Comparison of ENCODE assay signal across 11 cellular contexts in the genomic region with DNA sequence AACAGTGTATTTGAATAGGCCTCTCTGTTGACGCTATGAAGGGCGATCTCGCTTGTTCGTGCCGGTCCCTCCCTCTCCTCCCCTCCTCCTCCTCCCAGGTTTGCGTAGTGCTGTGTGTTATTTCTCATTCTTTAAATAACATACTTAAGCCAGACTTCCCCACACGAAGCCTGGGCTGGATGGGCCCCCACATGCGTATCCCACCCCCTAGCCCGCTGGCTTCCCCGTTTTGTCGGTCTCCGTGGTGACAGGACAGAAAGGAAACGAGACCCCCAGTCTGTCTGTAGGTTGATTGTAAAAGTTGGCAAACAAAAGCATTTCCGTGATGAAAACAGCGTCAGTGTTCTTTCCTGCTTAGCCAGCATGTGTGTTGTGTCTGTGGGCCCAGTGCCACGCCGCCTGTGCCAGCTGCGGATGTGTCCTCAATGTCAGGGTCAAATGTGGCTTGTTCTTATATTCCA. TPM values are rescaled to one million over a fixed set of nuclear protein-coding genes. Genes with fewer than 3 reads are reported as not detected.
DNase-seq lines count a peak whose midpoint lies in the region; ATAC-seq, FAIRE-seq and TF ChIP-seq lines count a peak whose summit lies in the region.
"Had no signal": no experiment of that assay in that cellular context is flagged by ENCODE, and none has a peak within 500 bp of the region (broad histone marks: within the 10 kb centered on the region; RNA-seq: fewer than 3 reads in every experiment).

No MANE protein-coding gene starts in this region.

- H3K36me3 ChIP-seq in liver (ENCODE audit: control insufficient read depth in 4 of 4, insufficient read depth in 3 of 4, low read depth in 1 of 4, low read length in 3 of 4) (peaks cover 0 to 11% (median 4%) of the 10 kb centered on the region in 4 donors), HepG2 (replicated peaks in 1 of 2; ENCODE audit: control insufficient read depth in 1 of 2, insufficient read depth in 2 of 2, low read length in 2 of 2) (peaks cover 15 to 81% of the 10 kb centered on the region in 2 experiments), vagina (peaks cover 0 to 44% of the 10 kb centered on the region in 2 donors)

- H4K20me1 ChIP-seq in HepG2 (ENCODE audit: insufficient read depth, low read length) = no peaks in the 10 kb centered on the region

- 20% methylated on average over 18 of the region's 18 CpGs for WGBS in liver
- 96% methylated on average over 18 of the region's 18 CpGs for WGBS in HepG2 (ENCODE audit: low lambda C conversion rate)

- no peak overlapping the region for H3K4me2 ChIP-seq in HepG2 (ENCODE audit: low read depth, low read length)

- TF ChIP-seq EP300 in HepG2 (IDR thresholded peaks at IDR 0.05; ENCODE audit: low read depth in 2 of 2, low read length in 2 of 2) = no peak
- no peak for TF ChIP-seq EP300 in HepG2 (CRISPR knock-in tag; IDR thresholded peaks at IDR 0.05; ENCODE audit: borderline replicate concordance)

- in situ Hi-C loops in HepG2 (cut with HindIII; ENCODE audit: extremely low pct_ligation_motif_present, low pct_unique_long_range_greater_than_20kb) = no loop called here

- TF ChIP-seq CTCF in liver (IDR thresholded peaks at IDR 0.05; ENCODE audit: low read depth, low read length, missing input control) = no peak
- TF ChIP-seq CTCF in HepG2 (CRISPR knock-in tag; IDR thresholded peaks at IDR 0.05) = no peak
- no peak for TF ChIP-seq CTCF in vagina (IDR thresholded peaks at IDR 0.05)

- H2AFZ ChIP-seq in HepG2 (ENCODE audit: low read length) = no peak overlapping the region

- H3K9ac ChIP-seq in liver (ENCODE audit: low read depth in 1 of 2, low read length in 2 of 2) = peak overlapping the region in 1 of 2 donors; percentile 55
- no peak overlapping the region for H3K9ac ChIP-seq in HepG2 (ENCODE audit: insufficient read depth, low read depth, low read length)

- no peak for FAIRE-seq in HepG2 (lab: Jason Lieb, UNC)
- FAIRE-seq: keratinocyte had no signal

- POLR2A ChIA-PET in HepG2 (lab: Yijun Ruan, JAX) = no interaction called here

- intact Hi-C loops in HepG2 (cut with micrococcal nuclease; ENCODE audit: unreplicated experiment) (no loop called here), vagina (cut with DNase I) (loop anchor here (10.0 kb wide), 1 partner anchor 228 kb away; no protein-coding TSS in a partner anchor)

- H3K4me1 ChIP-seq in liver (ENCODE audit: control insufficient read depth in 4 of 4, insufficient read depth in 4 of 4, low read length in 3 of 4) (peaks cover 7 to 36% (median 31%) of the 10 kb centered on the region in 4 donors), HepG2 (ENCODE audit: insufficient read depth, low read length) (0 out of 2 replicates have a peak, but pooled peaks cover 6% of the 10 kb centered on the region), vagina (peaks cover 29% of the 10 kb centered on the region)

- H3K9me3 ChIP-seq in liver (ENCODE audit: control insufficient read depth in 4 of 4, low read length in 3 of 4) (no peaks in the 10 kb centered on the region), HepG2 (ENCODE audit: low read length) (no peaks in the 10 kb centered on the region), vagina (no peaks in the 10 kb centered on the region)

- CTCF ChIA-PET in HepG2 (lab: Yijun Ruan, JAX; ENCODE audit: low intra/inter-chr PET ratio, low total read pairs) = no interaction called here

- ATAC-seq in HepG2 (no peak), GM21717 (IDR thresholded peaks at IDR 0.05; ENCODE audit: unreplicated experiment) (no peak)

- no peak for TF ChIP-seq POLR2A in HepG2 (IDR thresholded peaks at IDR 0.05; ENCODE audit: insufficient read depth in 1 of 2, low read depth in 2 of 2, low read length in 2 of 2)
- no peak for TF ChIP-seq POLR2A in vagina (IDR thresholded peaks at IDR 0.05)

- DNase-seq in HepG2 (ENCODE audit: low spot score) (no peak), epidermal melanocyte (ENCODE audit: insufficient read length, low spot score) (peak; percentile 31), myocyte (ENCODE audit: low read depth) (peak; percentile 67), vagina (ENCODE audit: extremely low spot score in 2 of 2) (no peak), AG08396 (ENCODE audit: low spot score) (no peak), cerebellar nuclear complex (lab: John Stamatoyannopoulos, UW) (no peak)

- no TSS peak for BruUV-seq in HepG2 (replicated peaks; lab: Mats Ljungman, UMichigan)

- H3K4me3 ChIP-seq in liver (ENCODE audit: low read depth in 1 of 3, low read length in 3 of 3) (no peak overlapping the region), HepG2 (replicated peaks in 1 of 3; ENCODE audit: insufficient read depth in 1 of 3, low read depth in 2 of 3, low read length in 3 of 3) (no peak overlapping the region), vagina (no peak overlapping the region)

- H3K79me2 ChIP-seq in HepG2 (ENCODE audit: insufficient read depth, low read length) = no peaks in the 10 kb centered on the region

- TF ChIP-seq RAD21 in liver (IDR thresholded peaks at IDR 0.05) = peak in 1 of 2 donors; percentile 17
- TF ChIP-seq RAD21 in HepG2 (CRISPR knock-in tag; IDR thresholded peaks at IDR 0.05) = no peak

- H3K27me3 ChIP-seq in liver (ENCODE audit: control insufficient read depth in 4 of 4, insufficient read depth in 4 of 4, low read length in 3 of 4) (no peaks in the 10 kb centered on the region), HepG2 (ENCODE audit: control insufficient read depth in 1 of 2, insufficient read depth in 2 of 2, low read length in 2 of 2) (no peaks in the 10 kb centered on the region), vagina (no peaks in the 10 kb centered on the region)

- H3K27ac ChIP-seq in liver (ENCODE audit: low read depth in 1 of 2, low read length in 2 of 2) = peak overlapping the region; percentile 71 to 81
- H3K27ac ChIP-seq in HepG2 (ENCODE audit: extremely low read length, insufficient read depth, low read length) = no peak overlapping the region
- H3K27ac ChIP-seq in vagina = peak overlapping the region; percentile 32

TF ChIP-seq in liver, 16 proteins besides CTCF, POLR2A, EP300 and RAD21 (continues in another document):
- TF ChIP-seq HNF4A (conservative IDR thresholded peaks at IDR 0.05) = peak; percentile 16 to 26

RNA-seq across cellular contexts. Expression of a gene that starts 27.3 kb away (rescaled TPM):
- total RNA-seq in liver (10 to 100 TPM in 1 of 2 donors, 1 to 10 TPM in 1; 4.7 to 36.0 TPM), HepG2 (2016; rRNA removed; fragmentation: Illumina TruSeq; extraction: Trizol) (26.4 and 36.7 TPM in 2 replicates), myocyte (12.3 and 12.7 TPM in 2 replicates), vagina (49.6 TPM)
- polyA plus RNA-seq in liver (1 to 10 TPM; 4.9 to 6.3 TPM), HepG2 (2011; rRNA removed) (48.2 TPM in 2 replicates)
- 28.0 and 29.8 TPM in 2 replicates for total RNA-seq in HepG2 (2016; cell fraction: cytosol; rRNA removed; fragmentation: Illumina TruSeq; extraction: Trizol; ENCODE audit: low read depth)
- total RNA-seq in HepG2 (2016; cell fraction: insoluble cytoplasmic fraction; rRNA removed; fragmentation: Illumina TruSeq; extraction: Trizol) = 25.8 and 32.7 TPM in 2 replicates
- total RNA-seq in HepG2 (2016; cell fraction: membrane; rRNA removed; fragmentation: Illumina TruSeq; extraction: Trizol) = 21.5 TPM in 2 replicates
- total RNA-seq in HepG2 (2016; cell fraction: nucleus; rRNA removed; fragmentation: Illumina TruSeq; extraction: Trizol) = 34.3 and 41.9 TPM in 2 replicates
- 24.5 and 25.4 TPM in 2 replicates for polyA plus RNA-seq in HepG2 (2011; cell fraction: cytosol; rRNA removed)
- 91.1 and 92.6 TPM in 2 replicates for polyA plus RNA-seq in HepG2 (2011; cell fraction: nucleus; rRNA removed)
- polyA plus RNA-seq in HepG2 (2012) = 34.1 and 39.4 TPM in 2 replicates
- 8.3 and 8.5 TPM in 2 replicates for polyA plus RNA-seq in HepG2 (2016; cell fraction: cytosol; fragmentation: Illumina TruSeq; extraction: Trizol; ENCODE audit: low read depth)
- 26.6 and 30.9 TPM in 2 replicates for polyA plus RNA-seq in HepG2 (2016; cell fraction: insoluble cytoplasmic fraction; fragmentation: Illumina TruSeq; extraction: Trizol; ENCODE audit: low read depth)
- 15.4 and 16.9 TPM in 2 replicates for polyA plus RNA-seq in HepG2 (2016; cell fraction: membrane; fragmentation: Illumina TruSeq; extraction: Trizol; ENCODE audit: low read depth)
- 87.6 and 89.2 TPM in 2 replicates for polyA plus RNA-seq in HepG2 (2016; cell fraction: nucleus; fragmentation: Illumina TruSeq; extraction: Trizol; ENCODE audit: insufficient read depth, low read depth)
- 15.6 and 49.1 TPM in 2 replicates for polyA minus RNA-seq in HepG2 (2011; rRNA and poly(A)+ RNA removed; ENCODE audit: low replicate concordance)
- 12.3 and 12.7 TPM in 2 replicates for polyA minus RNA-seq in HepG2 (2011; cell fraction: cytosol; rRNA and poly(A)+ RNA removed)
- polyA minus RNA-seq in HepG2 (2011; cell fraction: nucleus; rRNA and poly(A)+ RNA removed) = 57.0 and 67.1 TPM in 2 replicates
- polyA plus RNA-seq in myocyte (2012) = 13.7 TPM

RNA-seq across cellular contexts. Expression of a gene that starts 52.3 kb away (rescaled TPM):
- under 1 TPM in 1 of 2 donors, not detected in 1; 0.42 TPM for total RNA-seq in liver
- polyA plus RNA-seq in liver = not detected
- total RNA-seq in HepG2 (2016; rRNA removed; fragmentation: Illumina TruSeq; extraction: Trizol) = 10.0 and 10.5 TPM in 2 replicates
- 9.4 and 11.8 TPM in 2 replicates for total RNA-seq in HepG2 (2016; cell fraction: cytosol; rRNA removed; fragmentation: Illumina TruSeq; extraction: Trizol; ENCODE audit: low read depth)
- 9.5 and 11.5 TPM in 2 replicates for total RNA-seq in HepG2 (2016; cell fraction: insoluble cytoplasmic fraction; rRNA removed; fragmentation: Illumina TruSeq; extraction: Trizol)
- total RNA-seq in HepG2 (2016; cell fraction: membrane; rRNA removed; fragmentation: Illumina TruSeq; extraction: Trizol) = 10.2 and 12.3 TPM in 2 replicates
- total RNA-seq in HepG2 (2016; cell fraction: nucleus; rRNA removed; fragmentation: Illumina TruSeq; extraction: Trizol) = 3.3 and 4.2 TPM in 2 replicates
- 12.2 and 13.8 TPM in 2 replicates for polyA plus RNA-seq in HepG2 (2011; rRNA removed)
- 10.6 and 20.2 TPM in 2 replicates for polyA plus RNA-seq in HepG2 (2011; cell fraction: cytosol; rRNA removed)
- 5.9 and 7.2 TPM in 2 replicates for polyA plus RNA-seq in HepG2 (2011; cell fraction: nucleus; rRNA removed)
- polyA plus RNA-seq in HepG2 (2012) = 4.3 and 11.1 TPM in 2 replicates
- 14.1 and 18.5 TPM in 2 replicates for polyA plus RNA-seq in HepG2 (2016; cell fraction: cytosol; fragmentation: Illumina TruSeq; extraction: Trizol; ENCODE audit: low read depth)
- 14.2 and 18.6 TPM in 2 replicates for polyA plus RNA-seq in HepG2 (2016; cell fraction: insoluble cytoplasmic fraction; fragmentation: Illumina TruSeq; extraction: Trizol; ENCODE audit: low read depth)
- polyA plus RNA-seq in HepG2 (2016; cell fraction: membrane; fragmentation: Illumina TruSeq; extraction: Trizol; ENCODE audit: low read depth) = 13.4 and 14.9 TPM in 2 replicates
- 12.3 and 12.7 TPM in 2 replicates for polyA plus RNA-seq in HepG2 (2016; cell fraction: nucleus; fragmentation: Illumina TruSeq; extraction: Trizol; ENCODE audit: insufficient read depth, low read depth)
- polyA minus RNA-seq in HepG2 (2011; rRNA and poly(A)+ RNA removed; ENCODE audit: low replicate concordance) = 30.1 TPM in 1 of 2 replicates, not detected in the other
- 3.4 and 3.6 TPM in 2 replicates for polyA minus RNA-seq in HepG2 (2011; cell fraction: cytosol; rRNA and poly(A)+ RNA removed)
- 2.2 and 3.2 TPM in 2 replicates for polyA minus RNA-seq in HepG2 (2011; cell fraction: nucleus; rRNA and poly(A)+ RNA removed)
- total RNA-seq in myocyte = not detected in 2 replicates
- polyA plus RNA-seq in myocyte (2012) = not detected
- not detected for total RNA-seq in vagina
- polyA plus RNA-seq: adipose tissue, BJ, keratinocyte had no signal

Comparison
In these comparisons a context has a peak if more than half of its experiments do, and no peak if none do; other contexts are left out.
1. DNase-seq: peak in epidermal melanocyte (single experiment) and myocyte (single experiment); none in HepG2 (single experiment), vagina (0 of 2), AG08396 (single experiment) and cerebellar nuclear complex (0 of 2).